8 cellular contexts compared by ENCODE assay signal in genomic region chr2:70946832-70947442, GRCh38. TPM values are rescaled to one million over a fixed set of nuclear protein-coding genes. Genes with fewer than 3 reads are reported as not detected.
DNase-seq lines count a peak whose midpoint lies in the region; ATAC-seq and TF ChIP-seq lines count a peak whose summit lies in the region.

No MANE protein-coding gene starts in this region.

- H3K36me3 Mint-ChIP-seq in memory B cell, result no peaks in the 10 kb centered on the region

- peaks cover 19% of the 10 kb centered on the region for H3K4me1 ChIP-seq in ACC112 (ENCODE audit: control insufficient read depth, insufficient read depth, low read length, unreplicated experiment)

- H3K9me3 ChIP-seq in WERI-Rb-1 (ENCODE audit: severe bottlenecking), result no peaks in the 10 kb centered on the region

- H3K9me3 Mint-ChIP-seq in memory B cell, result no peaks in the 10 kb centered on the region

- H3K27me3 ChIP-seq in ACC112 (ENCODE audit: insufficient read depth, low read length) (no peaks in the 10 kb centered on the region), WERI-Rb-1 (ENCODE audit: insufficient read depth, low read depth, severe bottlenecking) (peaks cover 12% of the 10 kb centered on the region)

- no peak overlapping the region for H2AFZ ChIP-seq in ACC112 (ENCODE audit: low read length, unreplicated experiment)

- H3K27ac Mint-ChIP-seq in memory B cell, result no peak overlapping the region

- no peak overlapping the region for H3K4me3 Mint-ChIP-seq in memory B cell

- H3K36me3 ChIP-seq in ACC112 (ENCODE audit: insufficient read depth, low read length), result no peaks in the 10 kb centered on the region
- H3K36me3 ChIP-seq in WERI-Rb-1, result no peaks in the 10 kb centered on the region

- H3K79me2 ChIP-seq in ACC112 (ENCODE audit: control insufficient read depth, insufficient read depth, low read length, unreplicated experiment), result no peaks in the 10 kb centered on the region

- no peak overlapping the region for H3K27ac ChIP-seq in ACC112 (ENCODE audit: low read depth, low read length)
- H3K27ac ChIP-seq in WERI-Rb-1, result no peak overlapping the region
- H3K27ac ChIP-seq in substantia nigra (ENCODE audit: low read depth, low read length, poor library complexity, severe bottlenecking), result no peak overlapping the region

- peak overlapping the region; percentile 76 for H3K4me3 ChIP-seq in ACC112 (ENCODE audit: low read depth, low read length)
- H3K4me3 ChIP-seq in WERI-Rb-1 (ENCODE audit: low read depth, low read length), result no peak overlapping the region

- H3K27me3 Mint-ChIP-seq in memory B cell, result peaks cover 8% of the 10 kb centered on the region

- no peak for ATAC-seq in memory B cell (ENCODE audit: low read depth)
- no peak for ATAC-seq in GM21390 (IDR thresholded peaks at IDR 0.05; ENCODE audit: unreplicated experiment)

- TF ChIP-seq CTCF in GM12874 (IDR thresholded peaks at IDR 0.05; ENCODE audit: insufficient read depth, low read depth, low read length) (peak; percentile 66; the same call in 1 of the 2 replicates), WERI-Rb-1 (IDR thresholded peaks at IDR 0.05; ENCODE audit: low read depth, low read length) (peak; percentile 76)

- peak; percentile 45 for DNase-seq in NCI-H2171 treated with DMSO at 0.1 percent for 48 hours (lab: John Stamatoyannopoulos, UW)
- DNase-seq in WERI-Rb-1, result peak; percentile 79
- peak; percentile 45 to 65 for DNase-seq in dermis microvascular lymphatic vessel endothelial cell (ENCODE audit: low read depth in 2 of 2)
- DNase-seq in memory B cell (ENCODE audit: low spot score in 2 of 2), result peak; percentile 34 to 50
- DNase-seq in substantia nigra (lab: John Stamatoyannopoulos, UW), result peak in 29 of 49 donors; percentile 3 to 63 (median 18)

- H3K4me1 Mint-ChIP-seq in memory B cell, result peaks cover 14% of the 10 kb centered on the region

RNA-seq across cellular contexts. Expression of gene ATP6V1B1, which starts 11.2 kb away (rescaled TPM):
- 0.25 TPM in 1 of 2 replicates, not detected in the other for total RNA-seq in dermis microvascular lymphatic vessel endothelial cell

RNA-seq across cellular contexts. Expression of gene ANKRD53, which starts 31.5 kb away (rescaled TPM):
- total RNA-seq in dermis microvascular lymphatic vessel endothelial cell, result 0.13 and 0.38 TPM in 2 replicates

RNA-seq across cellular contexts. Expression of gene VAX2, which starts 46.6 kb away (rescaled TPM):
- not detected in 2 replicates for total RNA-seq in dermis microvascular lymphatic vessel endothelial cell

RNA-seq across cellular contexts. Expression of gene TEX261, which starts 47.7 kb away (rescaled TPM):
- 22.2 and 31.5 TPM in 2 replicates for total RNA-seq in dermis microvascular lymphatic vessel endothelial cell

Comparison
In these comparisons a context has a peak if more than half of its experiments do, and no peak if none do; other contexts are left out.
1. DNase-seq: peak in every context shown above with its lines; median percentile 79 in WERI-Rb-1; 55 in dermis microvascular lymphatic vessel endothelial cell; 45 in NCI-H2171 treated with DMSO at 0.1 percent for 48 hours; 42 in memory B cell; 18 in substantia nigra.